ENCODE assay signal across 1 cellular context in the genomic region with DNA sequence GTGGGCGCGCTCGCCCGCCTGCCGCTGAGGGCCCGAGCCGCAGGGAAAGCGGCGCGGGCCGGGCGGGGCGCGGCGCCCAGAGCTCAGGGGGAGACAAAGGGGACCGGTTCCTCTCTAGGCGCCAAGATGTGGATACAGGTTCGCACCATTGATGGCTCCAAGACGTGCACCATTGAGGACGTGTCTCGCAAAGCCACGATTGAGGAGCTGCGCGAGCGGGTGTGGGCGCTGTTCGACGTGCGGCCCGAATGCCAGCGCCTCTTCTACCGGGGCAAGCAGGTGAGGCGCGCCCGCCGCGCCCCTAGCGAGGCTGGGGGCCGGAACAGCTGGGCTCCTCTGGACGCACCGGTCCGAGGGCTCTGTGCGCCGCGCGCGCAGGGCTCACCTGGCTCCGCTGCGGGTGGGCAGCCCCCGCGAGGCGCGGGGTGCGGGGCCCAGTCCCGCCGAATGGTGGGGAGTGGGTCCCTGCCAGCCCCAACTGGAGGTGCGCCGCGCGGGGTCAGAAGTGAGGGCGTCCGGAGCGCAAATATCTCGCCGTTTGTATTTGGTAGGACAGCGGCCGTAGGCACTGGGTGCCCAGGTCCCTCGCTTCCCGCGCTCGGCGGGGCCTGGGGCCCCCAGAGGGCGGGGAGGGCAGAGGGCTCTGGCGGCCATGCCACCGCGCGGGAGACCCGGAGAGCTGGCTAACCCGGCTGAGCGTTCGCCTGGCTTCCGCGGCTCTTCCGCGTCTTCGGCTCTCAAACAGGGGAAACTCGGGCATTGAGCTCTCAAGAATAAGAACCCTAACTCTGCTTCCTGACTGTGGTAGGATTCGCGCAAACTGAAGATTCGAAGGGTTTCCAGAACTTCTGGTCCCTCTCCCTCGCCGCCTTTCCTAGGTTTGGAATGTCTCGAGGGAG.
TF ChIP-seq lines count a peak whose summit lies in the region.

No MANE protein-coding gene starts in this region.

TF ChIP-seq in HepG2, 621 proteins besides CTCF, POLR2A, EP300 and RAD21 (continued from another document and continues in another):
- TF ChIP-seq, protein P1, sequence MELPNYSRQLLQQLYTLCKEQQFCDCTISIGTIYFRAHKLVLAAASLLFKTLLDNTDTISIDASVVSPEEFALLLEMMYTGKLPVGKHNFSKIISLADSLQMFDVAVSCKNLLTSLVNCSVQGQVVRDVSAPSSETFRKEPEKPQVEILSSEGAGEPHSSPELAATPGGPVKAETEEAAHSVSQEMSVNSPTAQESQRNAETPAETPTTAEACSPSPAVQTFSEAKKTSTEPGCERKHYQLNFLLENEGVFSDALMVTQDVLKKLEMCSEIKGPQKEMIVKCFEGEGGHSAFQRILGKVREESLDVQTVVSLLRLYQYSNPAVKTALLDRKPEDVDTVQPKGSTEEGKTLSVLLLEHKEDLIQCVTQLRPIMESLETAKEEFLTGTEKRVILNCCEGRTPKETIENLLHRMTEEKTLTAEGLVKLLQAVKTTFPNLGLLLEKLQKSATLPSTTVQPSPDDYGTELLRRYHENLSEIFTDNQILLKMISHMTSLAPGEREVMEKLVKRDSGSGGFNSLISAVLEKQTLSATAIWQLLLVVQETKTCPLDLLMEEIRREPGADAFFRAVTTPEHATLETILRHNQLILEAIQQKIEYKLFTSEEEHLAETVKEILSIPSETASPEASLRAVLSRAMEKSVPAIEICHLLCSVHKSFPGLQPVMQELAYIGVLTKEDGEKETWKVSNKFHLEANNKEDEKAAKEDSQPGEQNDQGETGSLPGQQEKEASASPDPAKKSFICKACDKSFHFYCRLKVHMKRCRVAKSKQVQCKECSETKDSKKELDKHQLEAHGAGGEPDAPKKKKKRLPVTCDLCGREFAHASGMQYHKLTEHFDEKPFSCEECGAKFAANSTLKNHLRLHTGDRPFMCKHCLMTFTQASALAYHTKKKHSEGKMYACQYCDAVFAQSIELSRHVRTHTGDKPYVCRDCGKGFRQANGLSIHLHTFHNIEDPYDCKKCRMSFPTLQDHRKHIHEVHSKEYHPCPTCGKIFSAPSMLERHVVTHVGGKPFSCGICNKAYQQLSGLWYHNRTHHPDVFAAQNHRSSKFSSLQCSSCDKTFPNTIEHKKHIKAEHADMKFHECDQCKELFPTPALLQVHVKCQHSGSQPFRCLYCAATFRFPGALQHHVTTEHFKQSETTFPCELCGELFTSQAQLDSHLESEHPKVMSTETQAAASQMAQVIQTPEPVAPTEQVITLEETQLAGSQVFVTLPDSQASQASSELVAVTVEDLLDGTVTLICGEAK (IDR thresholded peaks at IDR 0.05): no peak
- TF ChIP-seq, protein P1 (CRISPR knock-in tag; IDR thresholded peaks at IDR 0.05): peak; percentile 34; the same call in 1 of the 2 replicates
- TF ChIP-seq SAFB2 (CRISPR knock-in tag; IDR thresholded peaks at IDR 0.05; ENCODE audit: borderline replicate concordance, low read depth) (0 out of 2 replicates have a peak, but pooled peaks have one; percentile 53), SRY (CRISPR knock-in tag; IDR thresholded peaks at IDR 0.05) (0 out of 2 replicates have a peak, but pooled peaks have one; percentile 8), ATF1 (CRISPR knock-in tag; IDR thresholded peaks at IDR 0.05) (no peak), ZNF329 (CRISPR knock-in tag; IDR thresholded peaks at IDR 0.05; ENCODE audit: low read depth) (0 out of 2 replicates have a peak, but pooled peaks have one; percentile 1), ONECUT2 (CRISPR knock-in tag; IDR thresholded peaks at IDR 0.05) (no peak), AKAP8 (CRISPR knock-in tag; IDR thresholded peaks at IDR 0.05) (0 out of 2 replicates have a peak, but pooled peaks have one; percentile 36)
- TF ChIP-seq, protein P2, sequence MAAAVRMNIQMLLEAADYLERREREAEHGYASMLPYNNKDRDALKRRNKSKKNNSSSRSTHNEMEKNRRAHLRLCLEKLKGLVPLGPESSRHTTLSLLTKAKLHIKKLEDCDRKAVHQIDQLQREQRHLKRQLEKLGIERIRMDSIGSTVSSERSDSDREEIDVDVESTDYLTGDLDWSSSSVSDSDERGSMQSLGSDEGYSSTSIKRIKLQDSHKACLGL (CRISPR knock-in tag; IDR thresholded peaks at IDR 0.05): peak; percentile 45; the same call in 1 of the 2 replicates
- TF ChIP-seq, protein P3, sequence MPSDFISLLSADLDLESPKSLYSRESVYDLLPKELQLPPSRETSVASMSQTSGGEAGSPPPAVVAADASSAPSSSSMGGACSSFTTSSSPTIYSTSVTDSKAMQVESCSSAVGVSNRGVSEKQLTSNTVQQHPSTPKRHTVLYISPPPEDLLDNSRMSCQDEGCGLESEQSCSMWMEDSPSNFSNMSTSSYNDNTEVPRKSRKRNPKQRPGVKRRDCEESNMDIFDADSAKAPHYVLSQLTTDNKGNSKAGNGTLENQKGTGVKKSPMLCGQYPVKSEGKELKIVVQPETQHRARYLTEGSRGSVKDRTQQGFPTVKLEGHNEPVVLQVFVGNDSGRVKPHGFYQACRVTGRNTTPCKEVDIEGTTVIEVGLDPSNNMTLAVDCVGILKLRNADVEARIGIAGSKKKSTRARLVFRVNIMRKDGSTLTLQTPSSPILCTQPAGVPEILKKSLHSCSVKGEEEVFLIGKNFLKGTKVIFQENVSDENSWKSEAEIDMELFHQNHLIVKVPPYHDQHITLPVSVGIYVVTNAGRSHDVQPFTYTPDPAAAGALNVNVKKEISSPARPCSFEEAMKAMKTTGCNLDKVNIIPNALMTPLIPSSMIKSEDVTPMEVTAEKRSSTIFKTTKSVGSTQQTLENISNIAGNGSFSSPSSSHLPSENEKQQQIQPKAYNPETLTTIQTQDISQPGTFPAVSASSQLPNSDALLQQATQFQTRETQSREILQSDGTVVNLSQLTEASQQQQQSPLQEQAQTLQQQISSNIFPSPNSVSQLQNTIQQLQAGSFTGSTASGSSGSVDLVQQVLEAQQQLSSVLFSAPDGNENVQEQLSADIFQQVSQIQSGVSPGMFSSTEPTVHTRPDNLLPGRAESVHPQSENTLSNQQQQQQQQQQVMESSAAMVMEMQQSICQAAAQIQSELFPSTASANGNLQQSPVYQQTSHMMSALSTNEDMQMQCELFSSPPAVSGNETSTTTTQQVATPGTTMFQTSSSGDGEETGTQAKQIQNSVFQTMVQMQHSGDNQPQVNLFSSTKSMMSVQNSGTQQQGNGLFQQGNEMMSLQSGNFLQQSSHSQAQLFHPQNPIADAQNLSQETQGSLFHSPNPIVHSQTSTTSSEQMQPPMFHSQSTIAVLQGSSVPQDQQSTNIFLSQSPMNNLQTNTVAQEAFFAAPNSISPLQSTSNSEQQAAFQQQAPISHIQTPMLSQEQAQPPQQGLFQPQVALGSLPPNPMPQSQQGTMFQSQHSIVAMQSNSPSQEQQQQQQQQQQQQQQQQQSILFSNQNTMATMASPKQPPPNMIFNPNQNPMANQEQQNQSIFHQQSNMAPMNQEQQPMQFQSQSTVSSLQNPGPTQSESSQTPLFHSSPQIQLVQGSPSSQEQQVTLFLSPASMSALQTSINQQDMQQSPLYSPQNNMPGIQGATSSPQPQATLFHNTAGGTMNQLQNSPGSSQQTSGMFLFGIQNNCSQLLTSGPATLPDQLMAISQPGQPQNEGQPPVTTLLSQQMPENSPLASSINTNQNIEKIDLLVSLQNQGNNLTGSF (CRISPR knock-in tag; IDR thresholded peaks at IDR 0.05): 0 out of 2 replicates have a peak, but pooled peaks have one; percentile 3
- TF ChIP-seq, protein P4, sequence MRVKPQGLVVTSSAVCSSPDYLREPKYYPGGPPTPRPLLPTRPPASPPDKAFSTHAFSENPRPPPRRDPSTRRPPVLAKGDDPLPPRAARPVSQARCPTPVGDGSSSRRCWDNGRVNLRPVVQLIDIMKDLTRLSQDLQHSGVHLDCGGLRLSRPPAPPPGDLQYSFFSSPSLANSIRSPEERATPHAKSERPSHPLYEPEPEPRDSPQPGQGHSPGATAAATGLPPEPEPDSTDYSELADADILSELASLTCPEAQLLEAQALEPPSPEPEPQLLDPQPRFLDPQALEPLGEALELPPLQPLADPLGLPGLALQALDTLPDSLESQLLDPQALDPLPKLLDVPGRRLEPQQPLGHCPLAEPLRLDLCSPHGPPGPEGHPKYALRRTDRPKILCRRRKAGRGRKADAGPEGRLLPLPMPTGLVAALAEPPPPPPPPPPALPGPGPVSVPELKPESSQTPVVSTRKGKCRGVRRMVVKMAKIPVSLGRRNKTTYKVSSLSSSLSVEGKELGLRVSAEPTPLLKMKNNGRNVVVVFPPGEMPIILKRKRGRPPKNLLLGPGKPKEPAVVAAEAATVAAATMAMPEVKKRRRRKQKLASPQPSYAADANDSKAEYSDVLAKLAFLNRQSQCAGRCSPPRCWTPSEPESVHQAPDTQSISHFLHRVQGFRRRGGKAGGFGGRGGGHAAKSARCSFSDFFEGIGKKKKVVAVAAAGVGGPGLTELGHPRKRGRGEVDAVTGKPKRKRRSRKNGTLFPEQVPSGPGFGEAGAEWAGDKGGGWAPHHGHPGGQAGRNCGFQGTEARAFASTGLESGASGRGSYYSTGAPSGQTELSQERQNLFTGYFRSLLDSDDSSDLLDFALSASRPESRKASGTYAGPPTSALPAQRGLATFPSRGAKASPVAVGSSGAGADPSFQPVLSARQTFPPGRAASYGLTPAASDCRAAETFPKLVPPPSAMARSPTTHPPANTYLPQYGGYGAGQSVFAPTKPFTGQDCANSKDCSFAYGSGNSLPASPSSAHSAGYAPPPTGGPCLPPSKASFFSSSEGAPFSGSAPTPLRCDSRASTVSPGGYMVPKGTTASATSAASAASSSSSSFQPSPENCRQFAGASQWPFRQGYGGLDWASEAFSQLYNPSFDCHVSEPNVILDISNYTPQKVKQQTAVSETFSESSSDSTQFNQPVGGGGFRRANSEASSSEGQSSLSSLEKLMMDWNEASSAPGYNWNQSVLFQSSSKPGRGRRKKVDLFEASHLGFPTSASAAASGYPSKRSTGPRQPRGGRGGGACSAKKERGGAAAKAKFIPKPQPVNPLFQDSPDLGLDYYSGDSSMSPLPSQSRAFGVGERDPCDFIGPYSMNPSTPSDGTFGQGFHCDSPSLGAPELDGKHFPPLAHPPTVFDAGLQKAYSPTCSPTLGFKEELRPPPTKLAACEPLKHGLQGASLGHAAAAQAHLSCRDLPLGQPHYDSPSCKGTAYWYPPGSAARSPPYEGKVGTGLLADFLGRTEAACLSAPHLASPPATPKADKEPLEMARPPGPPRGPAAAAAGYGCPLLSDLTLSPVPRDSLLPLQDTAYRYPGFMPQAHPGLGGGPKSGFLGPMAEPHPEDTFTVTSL (CRISPR knock-in tag; IDR thresholded peaks at IDR 0.05; ENCODE audit: borderline replicate concordance): 0 out of 2 replicates have a peak, but pooled peaks have one; percentile 26
- TF ChIP-seq, protein P5, sequence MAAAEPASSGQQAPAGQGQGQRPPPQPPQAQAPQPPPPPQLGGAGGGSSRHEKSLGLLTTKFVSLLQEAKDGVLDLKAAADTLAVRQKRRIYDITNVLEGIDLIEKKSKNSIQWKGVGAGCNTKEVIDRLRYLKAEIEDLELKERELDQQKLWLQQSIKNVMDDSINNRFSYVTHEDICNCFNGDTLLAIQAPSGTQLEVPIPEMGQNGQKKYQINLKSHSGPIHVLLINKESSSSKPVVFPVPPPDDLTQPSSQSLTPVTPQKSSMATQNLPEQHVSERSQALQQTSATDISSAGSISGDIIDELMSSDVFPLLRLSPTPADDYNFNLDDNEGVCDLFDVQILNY (CRISPR knock-in tag; conservative IDR thresholded peaks at IDR 0.05): peak; percentile 51
- TF ChIP-seq, protein P6, sequence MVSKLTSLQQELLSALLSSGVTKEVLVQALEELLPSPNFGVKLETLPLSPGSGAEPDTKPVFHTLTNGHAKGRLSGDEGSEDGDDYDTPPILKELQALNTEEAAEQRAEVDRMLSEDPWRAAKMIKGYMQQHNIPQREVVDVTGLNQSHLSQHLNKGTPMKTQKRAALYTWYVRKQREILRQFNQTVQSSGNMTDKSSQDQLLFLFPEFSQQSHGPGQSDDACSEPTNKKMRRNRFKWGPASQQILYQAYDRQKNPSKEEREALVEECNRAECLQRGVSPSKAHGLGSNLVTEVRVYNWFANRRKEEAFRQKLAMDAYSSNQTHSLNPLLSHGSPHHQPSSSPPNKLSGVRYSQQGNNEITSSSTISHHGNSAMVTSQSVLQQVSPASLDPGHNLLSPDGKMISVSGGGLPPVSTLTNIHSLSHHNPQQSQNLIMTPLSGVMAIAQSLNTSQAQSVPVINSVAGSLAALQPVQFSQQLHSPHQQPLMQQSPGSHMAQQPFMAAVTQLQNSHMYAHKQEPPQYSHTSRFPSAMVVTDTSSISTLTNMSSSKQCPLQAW (CRISPR knock-in tag; IDR thresholded peaks at IDR 0.05): 0 out of 2 replicates have a peak, but pooled peaks have one; percentile 36
